Comparison of ENCODE assay signal across 8 cellular contexts in genomic region chr1:21783679-21784603, GRCh38. TPM values are rescaled to one million over a fixed set of nuclear protein-coding genes. Genes with fewer than 3 reads are reported as not detected.
DNase-seq lines count a peak whose midpoint lies in the region; ATAC-seq and TF ChIP-seq lines count a peak whose summit lies in the region.

No MANE protein-coding gene starts in this region.

- ATAC-seq in HG03139 (IDR thresholded peaks at IDR 0.05; ENCODE audit: unreplicated experiment) = peak; percentile 59
- ATAC-seq in psoas muscle = no peak
- no peak for ATAC-seq in GM18873 (IDR thresholded peaks at IDR 0.05; ENCODE audit: low FRiP score, unreplicated experiment)

- TF ChIP-seq CTCF in DOHH2 (IDR thresholded peaks at IDR 0.05; ENCODE audit: low read depth, low read length, poor library complexity, severe bottlenecking) (no peak), WERI-Rb-1 (IDR thresholded peaks at IDR 0.05; ENCODE audit: low read depth, low read length) (no peak), foreskin fibroblast (IDR thresholded peaks at IDR 0.05; ENCODE audit: low read depth, low read length) (no peak), psoas muscle (IDR thresholded peaks at IDR 0.05) (no peak)

- H3F3A ChIP-seq in DOHH2 (ENCODE audit: control insufficient read depth, insufficient read depth) = 0 out of 2 replicates have a peak, but pooled peaks cover 5% of the 10 kb centered on the region

- peak overlapping the region; percentile 98 for H3K4me2 ChIP-seq in DOHH2 (ENCODE audit: low read length)

- H3K9me3 ChIP-seq in DOHH2 (ENCODE audit: control insufficient read depth, insufficient read depth, low read length) (no peaks in the 10 kb centered on the region), WERI-Rb-1 (ENCODE audit: severe bottlenecking) (no peaks in the 10 kb centered on the region), psoas muscle (no peaks in the 10 kb centered on the region)

- no peaks in the 10 kb centered on the region for H3K9me2 ChIP-seq in DOHH2 (replicated peaks; ENCODE audit: control insufficient read depth, low read length)

- peaks cover 22% of the 10 kb centered on the region for H3K4me1 ChIP-seq in DOHH2 (ENCODE audit: control insufficient read depth, low read length)
- H3K4me1 ChIP-seq in psoas muscle = peaks cover 8% of the 10 kb centered on the region

- H3K27me3 ChIP-seq in DOHH2 (ENCODE audit: control insufficient read depth, low read length) (0 out of 2 replicates have a peak, but pooled peaks cover 2% of the 10 kb centered on the region), WERI-Rb-1 (ENCODE audit: insufficient read depth, low read depth, severe bottlenecking) (no peaks in the 10 kb centered on the region), psoas muscle (ENCODE audit: insufficient read depth in 3 of 3, low read length in 2 of 3) (no peaks in the 10 kb centered on the region)

- intact Hi-C loops in psoas muscle (cut with DNase I) = no loop called here

- peaks cover 40% of the 10 kb centered on the region for H3K79me2 ChIP-seq in DOHH2 (ENCODE audit: control insufficient read depth, low read length)

- H4K20me1 ChIP-seq in DOHH2 (ENCODE audit: control insufficient read depth, insufficient read depth, low read depth, low read length) = peaks cover 10% of the 10 kb centered on the region

- peak overlapping the region; percentile 97 for H3K27ac ChIP-seq in DOHH2 (ENCODE audit: low read depth, low read length)
- H3K27ac ChIP-seq in WERI-Rb-1 = peak overlapping the region; percentile 98
- H3K27ac ChIP-seq in psoas muscle = peak overlapping the region; percentile 100

- 58% methylated on average over 32 of the region's 32 CpGs for WGBS in psoas muscle, 3 donors

- DNase-seq in WERI-Rb-1 (peak; percentile 95), foreskin fibroblast (peak; percentile 37 to 76), psoas muscle (peak in 1 of 2 donors; percentile 17), NCI-H1105 treated with DMSO at 0.1 percent for 48 hours (lab: John Stamatoyannopoulos, UW) (no peak), NCI-H1105 (lab: John Stamatoyannopoulos, UW) (no peak)

- peak overlapping the region; percentile 100 for H3K4me3 ChIP-seq in DOHH2 (ENCODE audit: low read length)
- peak overlapping the region; percentile 96 for H3K4me3 ChIP-seq in WERI-Rb-1 (ENCODE audit: low read depth, low read length)
- H3K4me3 ChIP-seq in foreskin fibroblast (ENCODE audit: low read depth in 1 of 2, low read length in 2 of 2) = peak overlapping the region; percentile 95 to 99
- H3K4me3 ChIP-seq in psoas muscle = peak overlapping the region; percentile 82

- H3K36me3 ChIP-seq in DOHH2 (ENCODE audit: control insufficient read depth, low read length) (peaks cover 10% of the 10 kb centered on the region), WERI-Rb-1 (peaks cover 2% of the 10 kb centered on the region; the same call in 1 of the 2 replicates), psoas muscle (ENCODE audit: insufficient read depth in 1 of 2, low read depth in 1 of 2) (no peaks in the 10 kb centered on the region)

RNA-seq across cellular contexts. Expression of gene USP48, which starts 1.0 kb away (rescaled TPM):
- 10 to 100 TPM; 20.3 to 35.9 (median 21.4) TPM for total RNA-seq in psoas muscle
- polyA plus RNA-seq in psoas muscle = 10 to 100 TPM in 2 of 3 donors, 1 to 10 TPM in 1; 9.7 to 19.9 (median 13.0) TPM

RNA-seq across cellular contexts. Expression of gene LDLRAD2, which starts 28.1 kb away (rescaled TPM):
- total RNA-seq in psoas muscle = under 1 TPM in 1 of 4 donors, not detected in 3; 0.04 TPM
- polyA plus RNA-seq in psoas muscle = 1 to 10 TPM in 2 of 3 donors, under 1 TPM in 1; 0.48 to 1.7 (median 1.1) TPM

Comparison
In these comparisons a context has a peak if more than half of its experiments do, and no peak if none do; other contexts are left out.
1. DNase-seq: peak in WERI-Rb-1 (single experiment) and foreskin fibroblast (2 of 2); none in NCI-H1105 treated with DMSO at 0.1 percent for 48 hours (single experiment) and NCI-H1105 (single experiment).
2. Peak in every context shown above with its lines, with median percentiles within 50 percentile points of each other: H3K27ac ChIP-seq and H3K4me3 ChIP-seq.